ENCODE assay signal across 1 cellular context in the genomic region with DNA sequence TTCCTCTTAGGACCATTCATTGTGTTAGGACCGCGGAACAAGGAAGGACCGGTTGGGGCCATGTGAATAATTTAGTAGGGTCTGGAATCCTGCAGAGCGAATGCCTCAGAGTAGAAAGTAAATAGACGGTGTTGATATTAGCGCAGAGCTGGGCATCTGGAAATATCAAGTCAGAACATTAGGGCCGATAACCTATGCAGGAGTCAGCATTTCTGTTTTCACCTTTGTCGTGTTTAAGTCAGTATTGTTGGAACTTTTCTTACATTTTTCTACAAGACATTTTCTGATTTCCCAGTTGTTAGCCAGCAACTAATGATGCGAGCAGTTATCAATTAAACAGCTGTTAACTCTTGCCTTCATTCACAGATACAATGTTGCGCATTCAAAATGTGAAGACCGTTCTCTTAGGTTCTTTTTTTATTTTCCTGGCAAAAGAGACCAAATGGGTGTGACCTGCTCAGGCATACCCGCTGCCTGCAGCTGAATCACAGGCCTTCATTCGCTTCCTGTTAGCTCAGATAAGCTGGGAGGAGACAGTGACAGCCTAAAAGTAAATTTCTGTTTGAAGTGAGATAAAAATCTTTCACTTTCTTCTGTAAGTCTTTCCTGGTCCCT.
TF ChIP-seq lines count a peak whose summit lies in the region.

No MANE protein-coding gene starts in this region.

TF ChIP-seq in HepG2, 621 proteins besides CTCF, POLR2A, EP300 and RAD21 (continued from another document):
- TF ChIP-seq, protein P1, sequence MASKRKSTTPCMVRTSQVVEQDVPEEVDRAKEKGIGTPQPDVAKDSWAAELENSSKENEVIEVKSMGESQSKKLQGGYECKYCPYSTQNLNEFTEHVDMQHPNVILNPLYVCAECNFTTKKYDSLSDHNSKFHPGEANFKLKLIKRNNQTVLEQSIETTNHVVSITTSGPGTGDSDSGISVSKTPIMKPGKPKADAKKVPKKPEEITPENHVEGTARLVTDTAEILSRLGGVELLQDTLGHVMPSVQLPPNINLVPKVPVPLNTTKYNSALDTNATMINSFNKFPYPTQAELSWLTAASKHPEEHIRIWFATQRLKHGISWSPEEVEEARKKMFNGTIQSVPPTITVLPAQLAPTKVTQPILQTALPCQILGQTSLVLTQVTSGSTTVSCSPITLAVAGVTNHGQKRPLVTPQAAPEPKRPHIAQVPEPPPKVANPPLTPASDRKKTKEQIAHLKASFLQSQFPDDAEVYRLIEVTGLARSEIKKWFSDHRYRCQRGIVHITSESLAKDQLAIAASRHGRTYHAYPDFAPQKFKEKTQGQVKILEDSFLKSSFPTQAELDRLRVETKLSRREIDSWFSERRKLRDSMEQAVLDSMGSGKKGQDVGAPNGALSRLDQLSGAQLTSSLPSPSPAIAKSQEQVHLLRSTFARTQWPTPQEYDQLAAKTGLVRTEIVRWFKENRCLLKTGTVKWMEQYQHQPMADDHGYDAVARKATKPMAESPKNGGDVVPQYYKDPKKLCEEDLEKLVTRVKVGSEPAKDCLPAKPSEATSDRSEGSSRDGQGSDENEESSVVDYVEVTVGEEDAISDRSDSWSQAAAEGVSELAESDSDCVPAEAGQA (IDR thresholded peaks at IDR 0.05; ENCODE audit: low read depth): no peak
- TF ChIP-seq, protein P1 (CRISPR knock-in tag; IDR thresholded peaks at IDR 0.05; ENCODE audit: borderline replicate concordance): no peak
- no peak for TF ChIP-seq TBL1XR1 (IDR thresholded peaks at IDR 0.05; ENCODE audit: borderline replicate concordance, low read length, partially characterized antibody)
